1 cellular context compared by ENCODE assay signal in genomic region chr7:5779108-5779507, GRCh38.
TF ChIP-seq lines count a peak whose summit lies in the region.

No MANE protein-coding gene starts in this region.

TF ChIP-seq in SK-N-SH, 30 proteins besides CTCF, POLR2A, EP300 and RAD21 (continued from another document):
- TF ChIP-seq ZBTB33 (IDR thresholded peaks at IDR 0.05; ENCODE audit: borderline replicate concordance, low read depth) = no peak
- TF ChIP-seq ELF1 (IDR thresholded peaks at IDR 0.05) = no peak
- no peak for TF ChIP-seq REST (IDR thresholded peaks at IDR 0.05; ENCODE audit: low read depth, low read length)
- TF ChIP-seq MEF2A (IDR thresholded peaks at IDR 0.05; ENCODE audit: borderline replicate concordance, low read depth) = no peak
- no peak for TF ChIP-seq IRF3 (IDR thresholded peaks at IDR 0.05; ENCODE audit: low read depth, low read length)
- TF ChIP-seq CHD2 (IDR thresholded peaks at IDR 0.05; ENCODE audit: low read length, partially characterized antibody) = no peak
- TF ChIP-seq FOXM1 (IDR thresholded peaks at IDR 0.05; ENCODE audit: low read depth) = no peak
- TF ChIP-seq TCF12 (IDR thresholded peaks at IDR 0.05) = no peak
